In the genomic region with DNA sequence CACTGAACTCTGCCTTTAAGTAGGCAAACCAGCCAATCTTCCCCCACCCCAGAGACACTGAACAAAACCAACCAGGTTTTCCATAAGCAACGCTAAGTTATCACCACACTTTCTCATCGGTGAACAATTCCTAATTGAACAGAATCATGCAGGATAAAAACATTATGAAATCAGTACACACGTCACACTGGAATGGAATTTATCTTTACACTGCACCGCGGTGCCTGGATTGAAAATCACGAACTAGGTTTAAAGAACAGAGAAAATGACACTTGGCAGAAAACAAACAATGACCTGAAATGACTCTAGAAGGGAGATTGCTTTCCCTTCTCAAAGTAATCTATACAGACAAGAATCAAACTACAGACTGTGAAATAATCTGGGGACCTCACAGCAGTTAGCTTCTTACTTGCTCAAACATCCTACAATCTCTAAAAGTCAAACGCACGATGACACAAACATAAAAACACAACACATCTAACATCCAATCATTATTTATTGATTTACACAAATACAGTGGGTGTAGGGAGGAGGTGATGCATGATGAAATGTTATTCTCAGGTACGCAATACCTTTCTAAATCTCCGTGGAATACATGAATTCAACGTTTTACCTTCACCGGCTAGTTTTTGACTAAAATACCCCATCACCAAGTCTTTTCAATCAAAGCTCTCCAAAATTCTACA, we compare ENCODE assay signal across 8 cellular contexts. TPM values are rescaled to one million over a fixed set of nuclear protein-coding genes. Genes with fewer than 3 reads are reported as not detected.
DNase-seq lines count a peak whose midpoint lies in the region; ATAC-seq and TF ChIP-seq lines count a peak whose summit lies in the region.

No MANE protein-coding gene starts in this region.

- H3K27me3 ChIP-seq in CD4-positive, alpha-beta T cell (ENCODE audit: control insufficient read depth, insufficient read depth, low read length) = no peaks in the 10 kb centered on the region
- no peaks in the 10 kb centered on the region for H3K27me3 ChIP-seq in naive thymus-derived CD4-positive, alpha-beta T cell (ENCODE audit: control insufficient read depth in 2 of 2, insufficient read depth in 2 of 2, low read length in 2 of 2)

- POLR2A ChIA-PET in CD4-positive, alpha-beta T cell (lab: Charles Lee) = interaction anchor here (0.8 to 1.3 kb wide), 2 partner anchors 152 to 387 kb away, joined by 4 read pairs; no protein-coding TSS in a partner anchor
- POLR2A ChIA-PET in naive thymus-derived CD4-positive, alpha-beta T cell (lab: Charles Lee) = interaction anchor here (0.6 to 0.7 kb wide), 2 partner anchors 385 to 1691 kb away, joined by 3 read pairs; no protein-coding TSS in a partner anchor

- no peak overlapping the region for H3K27ac ChIP-seq in CD4-positive, alpha-beta T cell (ENCODE audit: low read depth, low read length)
- H3K27ac ChIP-seq in naive thymus-derived CD4-positive, alpha-beta T cell (ENCODE audit: low read depth, low read length) = peak overlapping the region; percentile 71

- H3K9me3 ChIP-seq in CD4-positive, alpha-beta T cell (ENCODE audit: control insufficient read depth, low read length) = no peaks in the 10 kb centered on the region
- H3K9me3 ChIP-seq in naive thymus-derived CD4-positive, alpha-beta T cell (ENCODE audit: control insufficient read depth in 2 of 3, low read length in 3 of 3) = no peaks in the 10 kb centered on the region

- TF ChIP-seq CTCF in CD4-positive, alpha-beta T cell (IDR thresholded peaks at IDR 0.05) = no peak
- no peak for TF ChIP-seq CTCF in NB4 (IDR thresholded peaks at IDR 0.05; ENCODE audit: low read depth, low read length)

- peaks cover 20% of the 10 kb centered on the region for H3K4me1 Mint-ChIP-seq in CD4-positive, alpha-beta T cell (ENCODE audit: low read depth)
- peaks cover 27% of the 10 kb centered on the region for H3K4me1 Mint-ChIP-seq in dendritic cell treated with granulocyte-macrophage colony-stimulating factor and Interleukin-4, amounts not matched to agents 40 ng/mL and 50 ng/mL, for 4 days (ENCODE audit: low read depth)
- H3K4me1 Mint-ChIP-seq in naive thymus-derived CD4-positive, alpha-beta T cell = peaks cover 11 to 33% (median 23%) of the 10 kb centered on the region in 7 donors

- H3K9me3 Mint-ChIP-seq in CD4-positive, alpha-beta T cell = no peaks in the 10 kb centered on the region
- H3K9me3 Mint-ChIP-seq in dendritic cell treated with granulocyte-macrophage colony-stimulating factor and Interleukin-4, amounts not matched to agents 40 ng/mL and 50 ng/mL, for 4 days = no peaks in the 10 kb centered on the region
- no peaks in the 10 kb centered on the region for H3K9me3 Mint-ChIP-seq in naive thymus-derived CD4-positive, alpha-beta T cell

- peaks cover 8 to 9% of the 10 kb centered on the region in 2 donors for H3K4me1 ChIP-seq in naive thymus-derived CD4-positive, alpha-beta T cell (ENCODE audit: control insufficient read depth in 2 of 2, insufficient read depth in 2 of 2, low read length in 2 of 2)

- no peak for DNase-seq in CD4-positive, alpha-beta T cell
- DNase-seq in NB4 (ENCODE audit: low read depth) = no peak
- DNase-seq in naive thymus-derived CD4-positive, alpha-beta T cell = no peak
- no peak for DNase-seq in putamen (ENCODE audit: low spot score)
- no peak for DNase-seq in NCI-H1417 treated with DMSO at 0.1 percent for 48 hours (lab: John Stamatoyannopoulos, UW)
- no peak for DNase-seq in NCI-H2227 treated with DMSO at 0.1 percent for 48 hours (lab: John Stamatoyannopoulos, UW)

- CTCF ChIA-PET in CD4-positive, alpha-beta T cell (lab: Charles Lee) = interaction anchor here (0.7 to 1.3 kb wide), 3 partner anchors 12 to 81 kb away, joined by 3 to 4 read pairs (median 3); no protein-coding TSS in a partner anchor
- CTCF ChIA-PET in naive thymus-derived CD4-positive, alpha-beta T cell (lab: Charles Lee) = interaction anchor here (1.6 kb wide), 1 partner anchor 478 kb away, joined by 3 read pairs; no protein-coding TSS in a partner anchor

- peaks cover 5% of the 10 kb centered on the region for H3K36me3 Mint-ChIP-seq in CD4-positive, alpha-beta T cell (ENCODE audit: low read depth)
- H3K36me3 Mint-ChIP-seq in dendritic cell treated with granulocyte-macrophage colony-stimulating factor and Interleukin-4, amounts not matched to agents 40 ng/mL and 50 ng/mL, for 4 days (ENCODE audit: low read depth) = peaks cover 34% of the 10 kb centered on the region
- peaks cover 0 to 17% (median 0%) of the 10 kb centered on the region in 5 donors for H3K36me3 Mint-ChIP-seq in naive thymus-derived CD4-positive, alpha-beta T cell

- peak overlapping the region; percentile 89 for H3K4me3 Mint-ChIP-seq in CD4-positive, alpha-beta T cell
- H3K4me3 Mint-ChIP-seq in dendritic cell treated with granulocyte-macrophage colony-stimulating factor and Interleukin-4, amounts not matched to agents 40 ng/mL and 50 ng/mL, for 4 days = peak overlapping the region; percentile 96
- H3K4me3 Mint-ChIP-seq in naive thymus-derived CD4-positive, alpha-beta T cell = peak overlapping the region; percentile 13 to 91 (median 81)

- H3K27me3 Mint-ChIP-seq in CD4-positive, alpha-beta T cell = no peaks in the 10 kb centered on the region
- H3K27me3 Mint-ChIP-seq in dendritic cell treated with granulocyte-macrophage colony-stimulating factor and Interleukin-4, amounts not matched to agents 40 ng/mL and 50 ng/mL, for 4 days = peaks cover 4% of the 10 kb centered on the region
- H3K27me3 Mint-ChIP-seq in naive thymus-derived CD4-positive, alpha-beta T cell = no peaks in the 10 kb centered on the region

- intact Hi-C loops in CD4-positive, alpha-beta T cell (cut with DNase I, micrococcal nuclease) = loop anchor here (5.0 kb wide), 3 partner anchors 173 to 667 kb away; a partner anchor contains a TSS
- intact Hi-C loops in dendritic cell treated with granulocyte-macrophage colony-stimulating factor and Interleukin-4, amounts not matched to agents 40 ng/mL and 50 ng/mL, for 4 days (cut with micrococcal nuclease) = loop anchor here (10.0 kb wide), 2 partner anchors 90 to 120 kb away; no protein-coding TSS in a partner anchor
- intact Hi-C loops in naive thymus-derived CD4-positive, alpha-beta T cell (cut with micrococcal nuclease) = loop anchor here (2.0 to 10.0 kb wide), 9 partner anchors 20 to 990 kb away; a partner anchor contains a TSS

- H3K27ac Mint-ChIP-seq in CD4-positive, alpha-beta T cell = peak overlapping the region; percentile 78
- peak overlapping the region; percentile 93 for H3K27ac Mint-ChIP-seq in dendritic cell treated with granulocyte-macrophage colony-stimulating factor and Interleukin-4, amounts not matched to agents 40 ng/mL and 50 ng/mL, for 4 days
- H3K27ac Mint-ChIP-seq in naive thymus-derived CD4-positive, alpha-beta T cell = peak overlapping the region; percentile 67 to 91 (median 89)

- peak overlapping the region; percentile 81 for H3K4me3 ChIP-seq in NB4 (ENCODE audit: low read depth, low read length)
- H3K4me3 ChIP-seq in naive thymus-derived CD4-positive, alpha-beta T cell (ENCODE audit: low read length) = no peak overlapping the region

- no peaks in the 10 kb centered on the region for H3K36me3 ChIP-seq in naive thymus-derived CD4-positive, alpha-beta T cell (ENCODE audit: control insufficient read depth in 2 of 3, insufficient read depth in 3 of 3, low read length in 3 of 3)

- ATAC-seq in CD4-positive, alpha-beta T cell (ENCODE audit: poor library complexity) = no peak
- ATAC-seq in naive thymus-derived CD4-positive, alpha-beta T cell = no peak
- ATAC-seq in GM18867 (IDR thresholded peaks at IDR 0.05; ENCODE audit: unreplicated experiment) = no peak

- TF ChIP-seq POLR2A in NB4 (IDR thresholded peaks at IDR 0.05; ENCODE audit: extremely low read depth, insufficient read length) = no peak

RNA-seq across cellular contexts. Expression of a gene that starts 1.9 kb away (rescaled TPM):
- 10 to 100 TPM; 18.8 to 21.5 TPM for total RNA-seq in CD4-positive, alpha-beta T cell
- 10 to 100 TPM; 15.0 to 46.3 (median 29.1) TPM for total RNA-seq in naive thymus-derived CD4-positive, alpha-beta T cell
- polyA plus RNA-seq in naive thymus-derived CD4-positive, alpha-beta T cell = 1 to 10 TPM; 3.3 to 7.8 TPM
